ENCODE assay signal across 12 cellular contexts in genomic region chr12:113766880-113767878, GRCh38.
DNase-seq lines count a peak whose midpoint lies in the region; ATAC-seq and TF ChIP-seq lines count a peak whose summit lies in the region.
"Had no signal": no experiment of that assay in that cellular context is flagged by ENCODE, and none has a peak within 500 bp of the region (broad histone marks: within the 10 kb centered on the region; RNA-seq: fewer than 3 reads in every experiment).

No MANE protein-coding gene starts in this region.

- H4K20me1 ChIP-seq in GM23248 (ENCODE audit: insufficient read depth): no peaks in the 10 kb centered on the region

- ATAC-seq in HG02884 (IDR thresholded peaks at IDR 0.05; ENCODE audit: unreplicated experiment): no peak

- H2AFZ ChIP-seq in GM23248: no peak overlapping the region

- H3K9me3 ChIP-seq in GM23248 (ENCODE audit: low read depth): no peaks in the 10 kb centered on the region

- H3K9me2 ChIP-seq in GM23248 (ENCODE audit: insufficient read depth): no peaks in the 10 kb centered on the region

- H3K27me3 ChIP-seq in GM23248 (replicated peaks; ENCODE audit: insufficient read depth): peaks cover 24% of the 10 kb centered on the region

- no peaks in the 10 kb centered on the region for H3K36me3 ChIP-seq in GM23248 (ENCODE audit: low read depth)

- H3K79me2 ChIP-seq in GM23248 (ENCODE audit: insufficient read depth): no peaks in the 10 kb centered on the region

- H3K4me3 Mint-ChIP-seq in glutamatergic neuron (ENCODE audit: unreplicated experiment): no peak overlapping the region

- in situ Hi-C loops in GM23248 (cut with MboI): no loop called here

- 47 to 48% methylated on average over 10 of the region's 10 CpGs for WGBS in GM23248 (ENCODE audit: low coverage in 1 of 2, low lambda C conversion rate in 2 of 2, missing lambda C conversion rate in 2 of 2), 2 experiments

- H3K9me3 Mint-ChIP-seq in glutamatergic neuron (ENCODE audit: unreplicated experiment): no peaks in the 10 kb centered on the region

- no peak overlapping the region for H3K9ac ChIP-seq in GM23248

- TF ChIP-seq CTCF in fibroblast of mammary gland (conservative IDR thresholded peaks at IDR 0.05; ENCODE audit: control insufficient read depth, insufficient read depth, low read depth, low read length) (no peak), retinal pigment epithelial cell (conservative IDR thresholded peaks at IDR 0.05; ENCODE audit: low read depth, low read length) (no peak), glutamatergic neuron (IDR thresholded peaks at IDR 0.05; ENCODE audit: partially characterized antibody, unreplicated experiment) (no peak)

- H3K27ac Mint-ChIP-seq in glutamatergic neuron (ENCODE audit: unreplicated experiment): no peak overlapping the region

- peaks cover 6% of the 10 kb centered on the region for H3K27me3 Mint-ChIP-seq in glutamatergic neuron (ENCODE audit: unreplicated experiment)

- H3K4me1 Mint-ChIP-seq in glutamatergic neuron (ENCODE audit: low read depth, unreplicated experiment): peaks cover 13% of the 10 kb centered on the region

- no peak overlapping the region for H3K27ac ChIP-seq in GM23248
- H3K27ac ChIP-seq: dorsolateral prefrontal cortex had no signal

- H3K4me3 ChIP-seq in GM23248 (no peak overlapping the region), fibroblast of mammary gland (ENCODE audit: control insufficient read depth, low read depth, low read length) (no peak overlapping the region), retinal pigment epithelial cell (ENCODE audit: low read length) (no peak overlapping the region)
- H3K4me3 ChIP-seq: dorsolateral prefrontal cortex, lung had no signal

- H3F3A ChIP-seq in GM23248 (ENCODE audit: insufficient read depth): no peaks in the 10 kb centered on the region

- DNase-seq in GM23248 (peak; percentile 83), RKO (ENCODE audit: low spot score) (peak; percentile 84), fibroblast of mammary gland (ENCODE audit: low read depth) (peak; percentile 66), retinal pigment epithelial cell (ENCODE audit: low read depth) (peak; percentile 31), glutamatergic neuron (no peak)
- no peak for DNase-seq in activated CD8-positive, alpha-beta memory T cell treated with anti-CD3 and anti-CD28 coated beads, Interleukin-2, amount 50 U/mL, for 48 hours
- DNase-seq: activated T-cell treated with anti-CD3 and anti-CD28 coated beads for 4 hours, MV-4-11, SHP77 treated with DMSO at 0.1 percent for 48 hours had no signal

- H3K36me3 Mint-ChIP-seq in glutamatergic neuron (ENCODE audit: unreplicated experiment): peaks cover 4% of the 10 kb centered on the region

- no peak overlapping the region for H3K4me2 ChIP-seq in GM23248 (ENCODE audit: unreplicated experiment)

- peaks cover 7% of the 10 kb centered on the region; the same call in 1 of the 2 replicates for H3K4me1 ChIP-seq in GM23248 (ENCODE audit: insufficient read depth)

Comparison
In these comparisons a context has a peak if more than half of its experiments do, and no peak if none do; other contexts are left out.
1. DNase-seq: peak in GM23248 (single experiment), RKO (single experiment), fibroblast of mammary gland (single experiment) and retinal pigment epithelial cell (single experiment); none in activated CD8-positive, alpha-beta memory T cell treated with anti-CD3 and anti-CD28 coated beads, Interleukin-2, amount 50 U/mL, for 48 hours (single experiment) and glutamatergic neuron (single experiment).